ENCODE assay signal across 6 cellular contexts in genomic region chr16:30205541-30206282, GRCh38. TPM values are rescaled to one million over a fixed set of nuclear protein-coding genes. Genes with fewer than 3 reads are reported as not detected.
DNase-seq lines count a peak whose midpoint lies in the region; FAIRE-seq and TF ChIP-seq lines count a peak whose summit lies in the region.
"Not testable (repeated sequence)": the region's sequence is repeated elsewhere in the genome, so short reads cannot be mapped to it uniquely, and the experiment has no call there.

No MANE protein-coding gene starts in this region.

- H2BK12ac ChIP-seq in trophoblast cell (ENCODE audit: low read length), result not testable (repeated sequence)

- H3K4ac ChIP-seq in trophoblast cell (ENCODE audit: low read depth, low read length), result not testable (repeated sequence)

- H3K9me3 ChIP-seq in HUES64 (ENCODE audit: insufficient read depth, low read depth, low read length); effector memory CD4-positive, alpha-beta T cell (ENCODE audit: control insufficient read depth, low read length); kidney (ENCODE audit: control insufficient read depth in 1 of 2, low read length in 2 of 2); trophoblast cell (ENCODE audit: insufficient read depth, low read depth, low read length): not testable (repeated sequence)

- intact Hi-C loops in kidney (cut with DNase I), result not testable (repeated sequence)

- peak overlapping the region; percentile 81 for H3K4me2 ChIP-seq in trophoblast cell (ENCODE audit: low read length)

- WGBS in HUES64, result 5% methylated on average over 14 of the region's 56 CpGs
- no CpG with 5 or more reads among the region's 56 CpGs for WGBS in trophoblast cell (ENCODE audit: extremely low coverage, insufficient coverage, insufficient read length)
- 0% methylated on average over 18 of the region's 56 CpGs for WGBS in urinary bladder

- not testable (repeated sequence) for H3K27ac ChIP-seq in HUES64 (ENCODE audit: low read depth, low read length); effector memory CD4-positive, alpha-beta T cell (ENCODE audit: insufficient read depth, low read length, poor library complexity, severe bottlenecking); kidney (ENCODE audit: low read depth in 2 of 2, low read length in 2 of 2); trophoblast cell (ENCODE audit: low read depth, low read length); urinary bladder (ENCODE audit: low read depth)

- peak overlapping the region; percentile 46; the same call in 1 of the 2 replicates for H3K4me3 ChIP-seq in HUES64 (ENCODE audit: low read length)
- peak overlapping the region; percentile 45 for H3K4me3 ChIP-seq in effector memory CD4-positive, alpha-beta T cell (ENCODE audit: insufficient read depth, low read depth, low read length, poor library complexity, severe bottlenecking)
- H3K4me3 ChIP-seq in kidney (ENCODE audit: low read length in 2 of 2); trophoblast cell (ENCODE audit: low read depth, low read length): not testable (repeated sequence)
- H3K4me3 ChIP-seq in urinary bladder (ENCODE audit: low read depth, low read length), result peak overlapping the region; percentile 20

- not testable (repeated sequence) for H3K9ac ChIP-seq in HUES64 (ENCODE audit: low read depth, low read length); kidney (ENCODE audit: low read length in 2 of 2); trophoblast cell (ENCODE audit: low read length)

- not testable (repeated sequence) for H2AK5ac ChIP-seq in trophoblast cell (ENCODE audit: low read length)

- not testable (repeated sequence) for H4K8ac ChIP-seq in trophoblast cell (ENCODE audit: low read depth, low read length)

- DNase-seq in activated CD8-positive, alpha-beta memory T cell treated with anti-CD3 and anti-CD28 coated beads, Interleukin-2, amount 50 U/mL, for 4 hours, result peak; percentile 16
- DNase-seq in effector memory CD4-positive, alpha-beta T cell; trophoblast cell: not testable (repeated sequence)
- peak; percentile 76 for DNase-seq in kidney

- FAIRE-seq in kidney (lab: Jason Lieb, UNC), result not testable (repeated sequence)

- not testable (repeated sequence) for H2AFZ ChIP-seq in trophoblast cell (ENCODE audit: insufficient read depth, low read length, poor library complexity)

- H3K4me1 ChIP-seq in HUES64 (ENCODE audit: insufficient read depth, low read length); effector memory CD4-positive, alpha-beta T cell (ENCODE audit: control insufficient read depth, insufficient read depth, low read length, poor library complexity, severe bottlenecking); kidney (ENCODE audit: control insufficient read depth in 1 of 2, insufficient read depth in 1 of 2, low read depth in 1 of 2, low read length in 2 of 2); trophoblast cell (ENCODE audit: control insufficient read depth in 1 of 2, insufficient read depth in 2 of 2, low read length in 2 of 2); urinary bladder (ENCODE audit: insufficient read depth): not testable (repeated sequence)

- not testable (repeated sequence) for TF ChIP-seq CTCF in kidney (IDR thresholded peaks at IDR 0.05; ENCODE audit: borderline replicate concordance, extremely low read depth, insufficient read depth)

- H3K36me3 ChIP-seq in HUES64 (ENCODE audit: insufficient read depth, low read length); effector memory CD4-positive, alpha-beta T cell (ENCODE audit: control insufficient read depth, insufficient read depth, low read length); kidney (ENCODE audit: control insufficient read depth in 1 of 2, insufficient read depth in 2 of 2, low read length in 2 of 2); trophoblast cell (ENCODE audit: control insufficient read depth in 1 of 2, insufficient read depth in 2 of 2, low read length in 2 of 2); urinary bladder (ENCODE audit: insufficient read depth): not testable (repeated sequence)

- H2BK5ac ChIP-seq in trophoblast cell (ENCODE audit: low read depth, low read length, poor library complexity), result not testable (repeated sequence)

- H4K91ac ChIP-seq in trophoblast cell (ENCODE audit: low read depth, low read length), result not testable (repeated sequence)

- H3K18ac ChIP-seq in trophoblast cell (ENCODE audit: low read length), result not testable (repeated sequence)

- H3K14ac ChIP-seq in trophoblast cell (ENCODE audit: low read length), result not testable (repeated sequence)

- H2BK120ac ChIP-seq in trophoblast cell (ENCODE audit: insufficient read depth, low read length, poor library complexity), result not testable (repeated sequence)

- H3K79me1 ChIP-seq in trophoblast cell (ENCODE audit: low read length), result not testable (repeated sequence)

- not testable (repeated sequence) for H3K79me2 ChIP-seq in trophoblast cell (ENCODE audit: control insufficient read depth, insufficient read depth, low read length, poor library complexity)

- H4K12ac ChIP-seq in trophoblast cell (ENCODE audit: low read depth, low read length), result not testable (repeated sequence)

- H3K23ac ChIP-seq in trophoblast cell (ENCODE audit: low read length), result not testable (repeated sequence)

- H3K27me3 ChIP-seq in HUES64 (ENCODE audit: insufficient read depth, low read length); effector memory CD4-positive, alpha-beta T cell (replicated peaks; ENCODE audit: control insufficient read depth, insufficient read depth, low read length, poor library complexity, severe bottlenecking); trophoblast cell (ENCODE audit: insufficient read depth, low read length): not testable (repeated sequence)

RNA-seq across cellular contexts. Expression of gene SULT1A3, which starts 6.7 kb away (rescaled TPM):
- polyA plus RNA-seq in HUES64 (2013, experiment 1 of 2), result 9.8 TPM
- polyA plus RNA-seq in HUES64 (2013, experiment 2 of 2), result 8.2 TPM
- total RNA-seq in kidney (19.8 TPM), urinary bladder (3.2 TPM)
- polyA plus RNA-seq in kidney (ENCODE audit: insufficient read depth, low read depth, low replicate concordance) (31.3 TPM), urinary bladder (7.5 TPM)
- 11.8 and 13.1 TPM in 2 replicates for polyA plus RNA-seq in trophoblast cell (2013)

RNA-seq across cellular contexts. Expression of gene SLX1A, which starts 12.0 kb away (rescaled TPM):
- polyA plus RNA-seq in HUES64 (2013, experiment 1 of 2), result 4.6 TPM
- polyA plus RNA-seq in HUES64 (2013, experiment 2 of 2), result 4.7 TPM
- total RNA-seq in kidney (51.3 TPM), urinary bladder (15.4 TPM)
- polyA plus RNA-seq in kidney (ENCODE audit: insufficient read depth, low read depth, low replicate concordance) (35.4 TPM), urinary bladder (42.7 TPM)
- polyA plus RNA-seq in trophoblast cell (2013), result 18.8 and 19.5 TPM in 2 replicates

RNA-seq across cellular contexts. Expression of gene BOLA2B, which starts 12.2 kb away (rescaled TPM):
- polyA plus RNA-seq in HUES64 (2013, experiment 1 of 2), result 126 TPM
- polyA plus RNA-seq in HUES64 (2013, experiment 2 of 2), result 100 TPM
- total RNA-seq in kidney, result 77.6 TPM
- 177 TPM for polyA plus RNA-seq in kidney (ENCODE audit: insufficient read depth, low read depth, low replicate concordance)
- polyA plus RNA-seq in trophoblast cell (2013), result 434 and 444 TPM in 2 replicates
- total RNA-seq in urinary bladder, result 10.2 TPM
- polyA plus RNA-seq in urinary bladder, result 97.5 TPM

RNA-seq across cellular contexts. Expression of gene CORO1A, which starts 22.3 kb away (rescaled TPM):
- 5.6 TPM for polyA plus RNA-seq in HUES64 (2013, experiment 1 of 2)
- 6.6 TPM for polyA plus RNA-seq in HUES64 (2013, experiment 2 of 2)
- total RNA-seq in kidney (69.3 TPM), urinary bladder (9.6 TPM)
- polyA plus RNA-seq in kidney (ENCODE audit: insufficient read depth, low read depth, low replicate concordance) (8.0 TPM), urinary bladder (37.2 TPM)
- 0.79 and 1.1 TPM in 2 replicates for polyA plus RNA-seq in trophoblast cell (2013)

RNA-seq across cellular contexts. Expression of gene NPIPB13, which starts 42.6 kb away (rescaled TPM):
- polyA plus RNA-seq in HUES64 (2013, experiment 1 of 2), result 0.90 TPM
- 2.3 TPM for polyA plus RNA-seq in HUES64 (2013, experiment 2 of 2)
- total RNA-seq in kidney (20.5 TPM), urinary bladder (3.8 TPM)
- polyA plus RNA-seq in kidney (ENCODE audit: insufficient read depth, low read depth, low replicate concordance) (1.2 TPM), urinary bladder (3.7 TPM)
- 1.7 and 1.9 TPM in 2 replicates for polyA plus RNA-seq in trophoblast cell (2013)
